Comparison of ENCODE assay signal across 1 cellular context in genomic region chr13:73898276-73898675, GRCh38.
TF ChIP-seq lines count a peak whose summit lies in the region.

No MANE protein-coding gene starts in this region.

TF ChIP-seq in GM23338, 12 proteins besides CTCF, POLR2A, EP300 and RAD21 (continued from another document):
- no peak for TF ChIP-seq ZNF462 (CRISPR knock-in tag; IDR thresholded peaks at IDR 0.05)
- TF ChIP-seq STAT1 (IDR thresholded peaks at IDR 0.05; ENCODE audit: unreplicated experiment) = no peak
- TF ChIP-seq ZNF114 (CRISPR knock-in tag; IDR thresholded peaks at IDR 0.05) = no peak
- TF ChIP-seq JUNB (IDR thresholded peaks at IDR 0.05; ENCODE audit: unreplicated experiment) = no peak
- no peak for TF ChIP-seq EZH2phosphoT487 (IDR thresholded peaks at IDR 0.05; ENCODE audit: unreplicated experiment)
- TF ChIP-seq, protein P1, sequence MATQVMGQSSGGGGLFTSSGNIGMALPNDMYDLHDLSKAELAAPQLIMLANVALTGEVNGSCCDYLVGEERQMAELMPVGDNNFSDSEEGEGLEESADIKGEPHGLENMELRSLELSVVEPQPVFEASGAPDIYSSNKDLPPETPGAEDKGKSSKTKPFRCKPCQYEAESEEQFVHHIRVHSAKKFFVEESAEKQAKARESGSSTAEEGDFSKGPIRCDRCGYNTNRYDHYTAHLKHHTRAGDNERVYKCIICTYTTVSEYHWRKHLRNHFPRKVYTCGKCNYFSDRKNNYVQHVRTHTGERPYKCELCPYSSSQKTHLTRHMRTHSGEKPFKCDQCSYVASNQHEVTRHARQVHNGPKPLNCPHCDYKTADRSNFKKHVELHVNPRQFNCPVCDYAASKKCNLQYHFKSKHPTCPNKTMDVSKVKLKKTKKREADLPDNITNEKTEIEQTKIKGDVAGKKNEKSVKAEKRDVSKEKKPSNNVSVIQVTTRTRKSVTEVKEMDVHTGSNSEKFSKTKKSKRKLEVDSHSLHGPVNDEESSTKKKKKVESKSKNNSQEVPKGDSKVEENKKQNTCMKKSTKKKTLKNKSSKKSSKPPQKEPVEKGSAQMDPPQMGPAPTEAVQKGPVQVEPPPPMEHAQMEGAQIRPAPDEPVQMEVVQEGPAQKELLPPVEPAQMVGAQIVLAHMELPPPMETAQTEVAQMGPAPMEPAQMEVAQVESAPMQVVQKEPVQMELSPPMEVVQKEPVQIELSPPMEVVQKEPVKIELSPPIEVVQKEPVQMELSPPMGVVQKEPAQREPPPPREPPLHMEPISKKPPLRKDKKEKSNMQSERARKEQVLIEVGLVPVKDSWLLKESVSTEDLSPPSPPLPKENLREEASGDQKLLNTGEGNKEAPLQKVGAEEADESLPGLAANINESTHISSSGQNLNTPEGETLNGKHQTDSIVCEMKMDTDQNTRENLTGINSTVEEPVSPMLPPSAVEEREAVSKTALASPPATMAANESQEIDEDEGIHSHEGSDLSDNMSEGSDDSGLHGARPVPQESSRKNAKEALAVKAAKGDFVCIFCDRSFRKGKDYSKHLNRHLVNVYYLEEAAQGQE (IDR thresholded peaks at IDR 0.05; ENCODE audit: unreplicated experiment) = no peak
- TF ChIP-seq, protein P2, sequence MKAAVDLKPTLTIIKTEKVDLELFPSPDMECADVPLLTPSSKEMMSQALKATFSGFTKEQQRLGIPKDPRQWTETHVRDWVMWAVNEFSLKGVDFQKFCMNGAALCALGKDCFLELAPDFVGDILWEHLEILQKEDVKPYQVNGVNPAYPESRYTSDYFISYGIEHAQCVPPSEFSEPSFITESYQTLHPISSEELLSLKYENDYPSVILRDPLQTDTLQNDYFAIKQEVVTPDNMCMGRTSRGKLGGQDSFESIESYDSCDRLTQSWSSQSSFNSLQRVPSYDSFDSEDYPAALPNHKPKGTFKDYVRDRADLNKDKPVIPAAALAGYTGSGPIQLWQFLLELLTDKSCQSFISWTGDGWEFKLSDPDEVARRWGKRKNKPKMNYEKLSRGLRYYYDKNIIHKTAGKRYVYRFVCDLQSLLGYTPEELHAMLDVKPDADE (IDR thresholded peaks at IDR 0.05) = no peak
- no peak for TF ChIP-seq ZNF331 (CRISPR knock-in tag; IDR thresholded peaks at IDR 0.05; ENCODE audit: low read depth)
- no peak for TF ChIP-seq NANOG (IDR thresholded peaks at IDR 0.05; ENCODE audit: borderline replicate concordance)
TF ChIP-seq in GM23338: peak in this region for 0.
